Comparison of ENCODE assay signal across 31 cellular contexts in genomic region chr17:9123594-9124553, GRCh38.
DNase-seq lines count a peak whose midpoint lies in the region; ATAC-seq, FAIRE-seq and TF ChIP-seq lines count a peak whose summit lies in the region.
"Had no signal": no experiment of that assay in that cellular context is flagged by ENCODE, and none has a peak within 500 bp of the region (broad histone marks: within the 10 kb centered on the region; RNA-seq: fewer than 3 reads in every experiment).

No MANE protein-coding gene starts in this region.

- intact Hi-C loops in upper lobe of right lung (cut with DNase I): no loop called here

- no peaks in the 10 kb centered on the region for H3K27me3 ChIP-seq in astrocyte (ENCODE audit: insufficient read depth, low read length)
- H3K27me3 ChIP-seq in upper lobe of right lung: no peaks in the 10 kb centered on the region
- H3K27me3 ChIP-seq: body of pancreas, neural progenitor cell, sigmoid colon had no signal

- no peak overlapping the region for H3K4me2 ChIP-seq in astrocyte (ENCODE audit: low read length)
- H3K4me2 ChIP-seq: A549, neural progenitor cell had no signal

- no peak overlapping the region for H3K4me3 ChIP-seq in astrocyte (ENCODE audit: insufficient read depth, low read depth, low read length)
- no peak overlapping the region for H3K4me3 ChIP-seq in upper lobe of right lung
- H3K4me3 ChIP-seq: A549, body of pancreas, lower lobe of right lung, neural progenitor cell, sigmoid colon had no signal

- FAIRE-seq in astrocyte (lab: Jason Lieb, UNC): no peak
- FAIRE-seq: GM12891, HepG2, kidney had no signal

- peak overlapping the region; percentile 29 for H2AFZ ChIP-seq in astrocyte (ENCODE audit: low read depth, low read length)
- H2AFZ ChIP-seq: neural progenitor cell had no signal

- H3K27ac ChIP-seq in astrocyte (ENCODE audit: low read depth, low read length) (no peak overlapping the region), upper lobe of right lung (no peak overlapping the region)
- H3K27ac ChIP-seq: A549, body of pancreas, epithelial cell of prostate, lower lobe of right lung, neural progenitor cell, WERI-Rb-1 had no signal

- H3K9me3 ChIP-seq in astrocyte (ENCODE audit: insufficient read depth, low read depth, low read length) (no peaks in the 10 kb centered on the region), upper lobe of right lung (no peaks in the 10 kb centered on the region)
- H3K9me3 ChIP-seq: body of pancreas had no signal

- H3K36me3 Mint-ChIP-seq in activated T-cell treated with anti-CD3 and anti-CD28 coated beads, Interleukin-2, amount 50 U/mL, for 4 hours (ENCODE audit: insufficient read depth): no peaks in the 10 kb centered on the region
- H3K36me3 Mint-ChIP-seq in astrocyte (ENCODE audit: low read depth, unreplicated experiment): peaks cover 4% of the 10 kb centered on the region
- no peaks in the 10 kb centered on the region for H3K36me3 Mint-ChIP-seq in nephron (ENCODE audit: low read depth)
- H3K36me3 Mint-ChIP-seq: CD4-positive, alpha-beta memory T cell; neural progenitor cell; stimulated activated naive B cell treated with anti-CD40 and anti-IgM and Interleukin-4, amounts not matched to agents 10 μg/mL and 1 μg/mL and 100 μg/mL, for 72 hours had no signal

- H3K4me1 Mint-ChIP-seq in activated T-cell treated with anti-CD3 and anti-CD28 coated beads, Interleukin-2, amount 50 U/mL, for 4 hours (ENCODE audit: low read depth): peaks cover 6% of the 10 kb centered on the region
- H3K4me1 Mint-ChIP-seq in astrocyte (ENCODE audit: low read depth, unreplicated experiment) (peaks cover 8% of the 10 kb centered on the region), nephron (peaks cover 19% of the 10 kb centered on the region)
- H3K4me1 Mint-ChIP-seq: activated CD4-positive, alpha-beta T cell treated with anti-CD3 and anti-CD28 coated beads, Interleukin-2, amount 10 ng/mL, durations not matched to agents 7 days and 5 days; activated naive CD8-positive, alpha-beta T cell treated with anti-CD3 and anti-CD28 coated beads, Interleukin-2, amount 50 U/mL, for 24 hours had no signal

- H3K79me2 ChIP-seq in astrocyte (ENCODE audit: insufficient read depth, low read length): no peaks in the 10 kb centered on the region

- H3K4me1 ChIP-seq in astrocyte (ENCODE audit: insufficient read depth, low read length): no peaks in the 10 kb centered on the region
- no peaks in the 10 kb centered on the region for H3K4me1 ChIP-seq in upper lobe of right lung
- H3K4me1 ChIP-seq: A549, body of pancreas, lower lobe of right lung, neural progenitor cell, sigmoid colon had no signal

- H3K9ac ChIP-seq in astrocyte (ENCODE audit: low read length): no peak overlapping the region
- H3K9ac ChIP-seq: neural progenitor cell had no signal

- peaks cover 20% of the 10 kb centered on the region for H3K27me3 Mint-ChIP-seq in activated T-cell treated with anti-CD3 and anti-CD28 coated beads, Interleukin-2, amount 50 U/mL, for 4 hours (ENCODE audit: low read depth)
- H3K27me3 Mint-ChIP-seq in astrocyte (ENCODE audit: low read depth, unreplicated experiment): peaks cover 26% of the 10 kb centered on the region
- H3K27me3 Mint-ChIP-seq in nephron (ENCODE audit: low read depth): peaks cover 20% of the 10 kb centered on the region
- H3K27me3 Mint-ChIP-seq: activated CD4-positive, alpha-beta T cell treated with anti-CD3 and anti-CD28 coated beads, Interleukin-2, amount 10 ng/mL, durations not matched to agents 7 days and 5 days had no signal

- no peak for DNase-seq in activated T-cell treated with anti-CD3 and anti-CD28 coated beads, Interleukin-2, amount 50 U/mL, for 4 hours
- DNase-seq in activated T-cell treated with anti-CD3 and anti-CD28 coated beads, Interleukin-2, amount 50 U/mL, for 1 hour: no peak
- DNase-seq in astrocyte (ENCODE audit: low read depth) (no peak), upper lobe of right lung (peak; percentile 49), activated gamma-delta T cell (lab: John Stamatoyannopoulos, UW) (no peak), NCI-H526 treated with DMSO at 0.1 percent for 48 hours (lab: John Stamatoyannopoulos, UW) (no peak)
- DNase-seq: activated CD4-positive, alpha-beta T cell treated with anti-CD3 and anti-CD28 coated beads, Interleukin-2, amount 10 ng/mL, durations not matched to agents 7 days and 5 days; activated effector memory CD4-positive, alpha-beta T cell treated with anti-CD3 and anti-CD28 coated beads, Interleukin-2, amount 50 U/mL, for 16 hours; activated naive CD8-positive, alpha-beta T cell treated with anti-CD3 and anti-CD28 coated beads, Interleukin-2, amount 50 U/mL, for 24 hours; body of pancreas; CD4-positive, alpha-beta memory T cell; cerebellar nuclear complex; effector CD8-positive, alpha-beta T cell; GOT3; Kasumi-1; kidney; lower lobe of right lung; NCI-H146; NCI-H446 treated with DMSO at 0.1 percent for 48 hours; sigmoid colon; stimulated activated CD4-positive, alpha-beta T cell treated with anti-CD3 and anti-CD28 coated beads, Interleukin-4, amount 100 ng/mL, for 4 hours; stimulated activated naive B cell treated with anti-CD40 and anti-IgM and Interleukin-4, amounts not matched to agents 10 μg/mL and 1 μg/mL and 100 μg/mL, for 72 hours; T-helper 9 cell; WERI-Rb-1 had no signal

- H3K4me3 Mint-ChIP-seq in activated T-cell treated with anti-CD3 and anti-CD28 coated beads, Interleukin-2, amount 50 U/mL, for 4 hours: no peak overlapping the region
- H3K4me3 Mint-ChIP-seq in astrocyte (ENCODE audit: unreplicated experiment) (no peak overlapping the region), nephron (no peak overlapping the region)
- H3K4me3 Mint-ChIP-seq: activated CD4-positive, alpha-beta T cell treated with anti-CD3 and anti-CD28 coated beads, Interleukin-2, amount 10 ng/mL, durations not matched to agents 7 days and 5 days; activated naive CD8-positive, alpha-beta T cell treated with anti-CD3 and anti-CD28 coated beads, Interleukin-2, amount 50 U/mL, for 24 hours; neural progenitor cell; stimulated activated naive B cell treated with anti-CD40 and anti-IgM and Interleukin-4, amounts not matched to agents 10 μg/mL and 1 μg/mL and 100 μg/mL, for 72 hours had no signal

- TF ChIP-seq CTCF in astrocyte (IDR thresholded peaks at IDR 0.05; ENCODE audit: insufficient read depth, low read depth, low read length): no peak
- no peak for TF ChIP-seq CTCF in nephron (IDR thresholded peaks at IDR 0.05; ENCODE audit: unreplicated experiment in 3 of 3)
- no peak for TF ChIP-seq CTCF in upper lobe of right lung (IDR thresholded peaks at IDR 0.05)

- no peak overlapping the region for H3K27ac Mint-ChIP-seq in astrocyte (ENCODE audit: unreplicated experiment)
- H3K27ac Mint-ChIP-seq in nephron: peak overlapping the region in 2 of 3 experiments; percentile 41 to 75
- H3K27ac Mint-ChIP-seq: activated CD4-positive, alpha-beta T cell treated with anti-CD3 and anti-CD28 coated beads, Interleukin-2, amount 10 ng/mL, durations not matched to agents 7 days and 5 days; activated naive CD8-positive, alpha-beta T cell treated with anti-CD3 and anti-CD28 coated beads, Interleukin-2, amount 50 U/mL, for 24 hours; neural progenitor cell; stimulated activated naive B cell treated with anti-CD40 and anti-IgM and Interleukin-4, amounts not matched to agents 10 μg/mL and 1 μg/mL and 100 μg/mL, for 72 hours had no signal

- no peaks in the 10 kb centered on the region for H4K20me1 ChIP-seq in astrocyte (ENCODE audit: insufficient read depth, low read length)

- ATAC-seq in activated T-cell treated with anti-CD3 and anti-CD28 coated beads, Interleukin-2, amount 50 U/mL, for 4 hours: peak; percentile 58
- ATAC-seq in upper lobe of right lung (no peak), HG02870 (IDR thresholded peaks at IDR 0.05; ENCODE audit: unreplicated experiment) (no peak)
- ATAC-seq: A549; activated naive CD8-positive, alpha-beta T cell treated with anti-CD3 and anti-CD28 coated beads, Interleukin-2, amount 50 U/mL, for 24 hours; body of pancreas; HepG2; lower lobe of right lung; stimulated activated naive B cell treated with anti-CD40 and anti-IgM and Interleukin-4, amounts not matched to agents 10 μg/mL and 1 μg/mL and 100 μg/mL, for 72 hours had no signal

- peaks cover under 1% of the 10 kb centered on the region for H3K9me3 Mint-ChIP-seq in activated T-cell treated with anti-CD3 and anti-CD28 coated beads, Interleukin-2, amount 50 U/mL, for 4 hours
- H3K9me3 Mint-ChIP-seq in astrocyte (ENCODE audit: unreplicated experiment) (peaks cover 9% of the 10 kb centered on the region), nephron (peaks cover 2% of the 10 kb centered on the region)
- H3K9me3 Mint-ChIP-seq: activated CD4-positive, alpha-beta T cell treated with anti-CD3 and anti-CD28 coated beads, Interleukin-2, amount 10 ng/mL, durations not matched to agents 7 days and 5 days; activated naive CD8-positive, alpha-beta T cell treated with anti-CD3 and anti-CD28 coated beads, Interleukin-2, amount 50 U/mL, for 24 hours; stimulated activated naive B cell treated with anti-CD40 and anti-IgM and Interleukin-4, amounts not matched to agents 10 μg/mL and 1 μg/mL and 100 μg/mL, for 72 hours had no signal

- H3K36me3 ChIP-seq in astrocyte (ENCODE audit: insufficient read depth, low read length) (no peaks in the 10 kb centered on the region), upper lobe of right lung (no peaks in the 10 kb centered on the region)
- H3K36me3 ChIP-seq: lower lobe of right lung, neural progenitor cell, sigmoid colon, WERI-Rb-1 had no signal

Comparison
In these comparisons a context has a peak if more than half of its experiments do, and no peak if none do; other contexts are left out.
1. ATAC-seq: peak in activated T-cell treated with anti-CD3 and anti-CD28 coated beads, Interleukin-2, amount 50 U/mL, for 4 hours (2 of 2); none in upper lobe of right lung (single experiment) and HG02870 (single experiment).